In the genomic region with DNA sequence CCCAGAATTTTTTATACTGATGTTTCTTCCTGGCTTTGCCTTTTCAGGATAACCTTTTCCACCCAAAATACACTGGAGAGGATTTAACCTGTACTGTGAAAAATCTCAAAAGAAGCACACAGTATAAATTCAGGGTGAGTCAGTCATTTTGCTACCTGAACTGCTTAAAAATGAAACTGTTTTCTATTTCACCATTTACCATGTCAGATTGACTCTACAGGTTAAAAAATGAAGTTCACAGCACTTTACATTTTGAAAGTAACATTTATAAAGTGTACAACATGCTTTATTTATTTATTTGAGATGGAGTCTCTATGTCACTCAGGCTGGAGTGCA, we compare ENCODE assay signal across 9 cellular contexts.
DNase-seq lines count a peak whose midpoint lies in the region; ATAC-seq and TF ChIP-seq lines count a peak whose summit lies in the region.
"Had no signal": no experiment of that assay in that cellular context is flagged by ENCODE, and none has a peak within 500 bp of the region (broad histone marks: within the 10 kb centered on the region; RNA-seq: fewer than 3 reads in every experiment).

No MANE protein-coding gene starts in this region.

- no peak overlapping the region for H2AFZ ChIP-seq in DND-41 (ENCODE audit: low read depth, low read length)

- no peaks in the 10 kb centered on the region for H4K20me1 ChIP-seq in DND-41 (ENCODE audit: insufficient read depth, low read length)

- DNase-seq in DND-41, result no peak
- DNase-seq in chondrocyte (ENCODE audit: low spot score), result no peak
- DNase-seq in T-helper 2 cell treated with Interferon-gamma antibody and Interleukin-4, amounts not matched to agents 5 μg/mL and 100 μg/mL, for 36 hours (ENCODE audit: low spot score), result no peak
- DNase-seq in C1 segment of cervical spinal cord (lab: John Stamatoyannopoulos, UW), result no peak
- DNase-seq in GM03348 (ENCODE audit: low spot score), result no peak

- no peaks in the 10 kb centered on the region for H3K27me3 Mint-ChIP-seq in chondrocyte (ENCODE audit: low read depth)
- H3K27me3 Mint-ChIP-seq in T-helper 2 cell treated with Interferon-gamma antibody and Interleukin-4, amounts not matched to agents 5 μg/mL and 100 μg/mL, for 36 hours (ENCODE audit: low read depth), result no peaks in the 10 kb centered on the region
- H3K27me3 Mint-ChIP-seq: CD8-positive, alpha-beta memory T cell had no signal

- peak; percentile 27; the same call in 2 of the 3 replicates for ATAC-seq in DND-41 (ENCODE audit: insufficient read depth, low read depth)
- peak; percentile 39 for ATAC-seq in HG02610 (IDR thresholded peaks at IDR 0.05; ENCODE audit: unreplicated experiment)

- H3K27ac Mint-ChIP-seq in chondrocyte (ENCODE audit: unreplicated experiment), result peak overlapping the region; percentile 65
- H3K27ac Mint-ChIP-seq in T-helper 2 cell treated with Interferon-gamma antibody and Interleukin-4, amounts not matched to agents 5 μg/mL and 100 μg/mL, for 36 hours, result no peak overlapping the region

- H3K4me3 ChIP-seq in DND-41 (ENCODE audit: low read depth in 1 of 2, low read length in 2 of 2), result no peak overlapping the region
- no peak overlapping the region for H3K4me3 ChIP-seq in subcutaneous abdominal adipose tissue (ENCODE audit: low read depth in 1 of 5, low read length in 5 of 5)

- H3K4me2 ChIP-seq in DND-41 (ENCODE audit: insufficient read depth, low read length), result no peak overlapping the region

- no peak overlapping the region for H3K4me3 Mint-ChIP-seq in chondrocyte (ENCODE audit: unreplicated experiment)
- no peak overlapping the region for H3K4me3 Mint-ChIP-seq in T-helper 2 cell treated with Interferon-gamma antibody and Interleukin-4, amounts not matched to agents 5 μg/mL and 100 μg/mL, for 36 hours
- H3K4me3 Mint-ChIP-seq: H9 had no signal

- H3K36me3 ChIP-seq in DND-41 (ENCODE audit: insufficient read depth, low read length) (no peaks in the 10 kb centered on the region), subcutaneous abdominal adipose tissue (ENCODE audit: control insufficient read depth in 5 of 5, insufficient read depth in 5 of 5, low read length in 5 of 5) (peaks cover 37 to 76% (median 48%) of the 10 kb centered on the region in 5 donors)

- H3K4me1 ChIP-seq in DND-41 (ENCODE audit: insufficient read depth, low read length), result 0 out of 2 replicates have a peak, but pooled peaks cover 3% of the 10 kb centered on the region
- H3K4me1 ChIP-seq in subcutaneous abdominal adipose tissue (ENCODE audit: control insufficient read depth in 5 of 5, insufficient read depth in 5 of 5, low read length in 5 of 5), result peaks cover 0 to 3% (median 0%) of the 10 kb centered on the region in 5 donors

- no peaks in the 10 kb centered on the region for H3K9me3 Mint-ChIP-seq in chondrocyte (ENCODE audit: low read depth)
- no peaks in the 10 kb centered on the region for H3K9me3 Mint-ChIP-seq in T-helper 2 cell treated with Interferon-gamma antibody and Interleukin-4, amounts not matched to agents 5 μg/mL and 100 μg/mL, for 36 hours
- H3K9me3 Mint-ChIP-seq: CD8-positive, alpha-beta memory T cell; H9 had no signal

- H3K9me3 ChIP-seq in DND-41 (ENCODE audit: insufficient read depth, low read length, severe bottlenecking), result no peaks in the 10 kb centered on the region
- H3K9me3 ChIP-seq in subcutaneous abdominal adipose tissue (ENCODE audit: control insufficient read depth in 5 of 5, low read length in 5 of 5), result no peaks in the 10 kb centered on the region

- peaks cover 36% of the 10 kb centered on the region for H3K36me3 Mint-ChIP-seq in chondrocyte (ENCODE audit: low read depth)
- peaks cover 3% of the 10 kb centered on the region for H3K36me3 Mint-ChIP-seq in T-helper 2 cell treated with Interferon-gamma antibody and Interleukin-4, amounts not matched to agents 5 μg/mL and 100 μg/mL, for 36 hours (ENCODE audit: low read depth)

- H3K9ac ChIP-seq in DND-41 (ENCODE audit: low read depth, low read length) (no peak overlapping the region), subcutaneous abdominal adipose tissue (ENCODE audit: low read length in 5 of 5) (no peak overlapping the region)

- no peaks in the 10 kb centered on the region for H3K79me2 ChIP-seq in DND-41 (ENCODE audit: insufficient read depth, low read length)

- H3K27ac ChIP-seq in DND-41 (ENCODE audit: low read length) (no peak overlapping the region), subcutaneous abdominal adipose tissue (ENCODE audit: low read depth, low read length) (peak overlapping the region; percentile 12)

- peaks cover 12% of the 10 kb centered on the region for H3K4me1 Mint-ChIP-seq in chondrocyte (ENCODE audit: low read depth)
- H3K4me1 Mint-ChIP-seq in T-helper 2 cell treated with Interferon-gamma antibody and Interleukin-4, amounts not matched to agents 5 μg/mL and 100 μg/mL, for 36 hours (ENCODE audit: low read depth), result peaks cover 5% of the 10 kb centered on the region

- TF ChIP-seq CTCF in DND-41 (IDR thresholded peaks at IDR 0.05; ENCODE audit: borderline replicate concordance, extremely low read depth, low read length, poor library complexity, severe bottlenecking) (no peak), chondrocyte (IDR thresholded peaks at IDR 0.05) (no peak)

- H3K27me3 ChIP-seq in DND-41 (ENCODE audit: insufficient read depth, low read length, poor library complexity) (no peaks in the 10 kb centered on the region), subcutaneous abdominal adipose tissue (ENCODE audit: control insufficient read depth in 5 of 5, insufficient read depth in 4 of 5, low read length in 5 of 5) (no peaks in the 10 kb centered on the region)
